23 cellular contexts compared by ENCODE assay signal in the genomic region with DNA sequence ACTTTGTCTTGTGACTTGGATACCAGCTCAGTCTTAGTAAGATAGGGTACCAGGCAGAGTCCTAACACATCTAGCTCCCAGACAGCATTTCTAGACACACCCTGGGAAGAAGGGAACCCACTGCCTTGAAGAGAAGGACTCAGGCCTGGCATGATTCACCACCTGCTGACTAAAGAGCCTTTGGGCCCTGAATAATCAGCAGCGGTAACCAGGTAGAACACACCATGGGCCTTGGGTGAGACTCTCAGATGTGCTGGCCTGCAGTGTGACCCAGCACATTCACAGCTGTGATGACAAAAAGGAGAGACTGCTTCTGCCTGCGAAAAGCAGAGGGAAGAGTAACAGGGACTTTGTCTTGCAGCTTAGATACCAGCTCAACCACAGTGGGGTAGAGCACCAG.
"Had no signal": no experiment of that assay in that cellular context is flagged by ENCODE, and none has a peak within 500 bp of the region (broad histone marks: within the 10 kb centered on the region; RNA-seq: fewer than 3 reads in every experiment).

No MANE protein-coding gene starts in this region.

- DNase-seq: activated B cell treated with CpG ODN at 0.5 μM for 24 hours; activated CD4-positive, alpha-beta T cell treated with anti-CD3 and anti-CD28 coated beads for 4 hours; activated CD4-positive, alpha-beta T cell treated with anti-CD3 and anti-CD28 coated beads, Interleukin-2, amount 50 U/mL, for 48 hours; activated naive CD4-positive, alpha-beta T cell treated with Interleukin-2 at 50 U/mL for 16 hours; activated naive CD8-positive, alpha-beta T cell treated with anti-CD3 and anti-CD28 coated beads for 36 hours; activated T-cell treated with anti-CD3 and anti-CD28 coated beads, Interleukin-2, amount 50 U/mL, for 48 hours; colonic mucosa; dorsolateral prefrontal cortex; effector memory CD8-positive, alpha-beta T cell; foreskin fibroblast; kidney; lower lobe of right lung; naive B cell; occipital lobe; posterior cingulate gyrus; retina; spleen; stimulated activated CD4-positive, alpha-beta T cell treated with anti-CD3 and anti-CD28 coated beads, Interleukin-4, amount 100 ng/mL, for 1 hour; stimulated activated naive CD4-positive, alpha-beta T cell; T1000; upper lobe of left lung had no signal

- H3K27me3 ChIP-seq: colonic mucosa, dorsolateral prefrontal cortex, spleen, upper lobe of left lung had no signal

- H3K27ac ChIP-seq: colonic mucosa, dorsolateral prefrontal cortex, lower lobe of right lung, spleen, upper lobe of left lung had no signal

- FAIRE-seq: astrocyte, endothelial cell of umbilical vein, kidney had no signal

- H3K36me3 ChIP-seq: colonic mucosa, lower lobe of right lung, spleen, upper lobe of left lung had no signal

- H3K9me3 ChIP-seq: colonic mucosa, lower lobe of right lung, spleen, upper lobe of left lung had no signal

- H3K4me1 ChIP-seq: colonic mucosa, lower lobe of right lung, spleen, upper lobe of left lung had no signal

- ATAC-seq: effector memory CD8-positive, alpha-beta T cell; lower lobe of right lung had no signal

- H3K4me3 ChIP-seq: colonic mucosa, dorsolateral prefrontal cortex, lower lobe of right lung, spleen, upper lobe of left lung had no signal
